26 cellular contexts compared by ENCODE assay signal in the genomic region with DNA sequence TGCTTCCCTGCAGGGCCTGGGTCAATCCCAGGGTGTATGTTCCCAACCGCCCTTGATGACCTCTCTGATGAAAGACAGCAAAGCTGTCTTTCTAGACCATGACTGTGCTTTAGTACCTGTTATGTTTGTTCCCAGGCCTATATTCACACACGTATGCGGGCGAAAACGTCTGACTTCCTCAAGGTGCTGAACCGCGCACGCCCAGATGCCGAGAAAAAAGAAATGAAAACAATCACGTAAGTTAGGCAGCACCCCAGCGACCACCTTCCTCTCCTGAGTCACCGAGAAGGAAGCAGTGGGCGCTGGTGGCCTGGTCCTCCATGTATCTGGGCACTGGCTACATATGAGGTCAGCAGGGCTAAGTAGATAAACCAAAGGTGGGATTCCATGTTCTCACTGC. TPM values are rescaled to one million over a fixed set of nuclear protein-coding genes. Genes with fewer than 3 reads are reported as not detected.
A peak's percentile ranks its signal among the peaks of the same experiment; 100 is the strongest.
DNase-seq lines count a peak whose midpoint lies in the region; TF ChIP-seq lines count a peak whose summit lies in the region.
"Had no signal": no experiment of that assay in that cellular context is flagged by ENCODE, and none has a peak within 500 bp of the region (broad histone marks: within the 10 kb centered on the region; RNA-seq: fewer than 3 reads in every experiment).

No MANE protein-coding gene starts in this region.

- H3K27ac Mint-ChIP-seq in activated naive CD4-positive, alpha-beta T cell treated with anti-CD3 and anti-CD28 coated beads for 36 hours: peak overlapping the region; percentile 65
- H3K27ac Mint-ChIP-seq in CD8-positive, alpha-beta memory T cell: peak overlapping the region in 5 of 8 donors; percentile 47 to 92 (median 72)
- H3K27ac Mint-ChIP-seq in chondrocyte (ENCODE audit: unreplicated experiment): no peak overlapping the region

- no peaks in the 10 kb centered on the region for H3K9me3 Mint-ChIP-seq in activated naive CD4-positive, alpha-beta T cell treated with anti-CD3 and anti-CD28 coated beads for 36 hours
- H3K9me3 Mint-ChIP-seq in CD8-positive, alpha-beta memory T cell: no peaks in the 10 kb centered on the region
- H3K9me3 Mint-ChIP-seq in chondrocyte (ENCODE audit: low read depth): no peaks in the 10 kb centered on the region

- no peak for DNase-seq in activated naive CD4-positive, alpha-beta T cell treated with anti-CD3 and anti-CD28 coated beads for 36 hours
- DNase-seq in activated naive CD4-positive, alpha-beta T cell treated with anti-CD3 and anti-CD28 coated beads, Interleukin-2, amount 50 U/mL, for 16 hours: no peak
- no peak for DNase-seq in CD8-positive, alpha-beta memory T cell
- DNase-seq in chondrocyte (ENCODE audit: low spot score): peak; percentile 50
- DNase-seq in Kasumi-1 (lab: John Stamatoyannopoulos, UW): no peak
- no peak for DNase-seq in HuH-7.5 (ENCODE audit: low spot score)
- DNase-seq in NCI-H1092 (lab: John Stamatoyannopoulos, UW): no peak
- DNase-seq: ACHN; activated CD4-positive, alpha-beta T cell treated with anti-CD3 and anti-CD28 coated beads for 4 hours; activated gamma-delta T cell; anterior cingulate cortex; caudate nucleus; EL; NCI-H2081; NCI-H345; NCI-H748 treated with DMSO at 0.1 percent for 48 hours; retina; spleen; stimulated activated CD4-positive, alpha-beta T cell treated with anti-CD3 and anti-CD28 coated beads, Interleukin-2, amount 100 ng/mL, for 48 hours; stimulated activated naive CD4-positive, alpha-beta T cell; T-helper 2 cell had no signal

- no peaks in the 10 kb centered on the region for H3K4me1 ChIP-seq in CD8-positive, alpha-beta memory T cell (ENCODE audit: insufficient read depth, low read length)
- no peaks in the 10 kb centered on the region for H3K4me1 ChIP-seq in neutrophil (ENCODE audit: control insufficient read depth in 1 of 2, insufficient read depth in 1 of 2, low read depth in 1 of 2, low read length in 1 of 2)

- no peaks in the 10 kb centered on the region for H3K9me3 ChIP-seq in CD8-positive, alpha-beta memory T cell (ENCODE audit: low read length)
- H3K9me3 ChIP-seq in neutrophil: peaks cover 9% of the 10 kb centered on the region
- H3K9me3 ChIP-seq: BLaER1 treated with 17β-estradiol and CSF1 and Interleukin-3, amounts not matched to agents 10 nM and 100 nM; spleen had no signal

- TF ChIP-seq CTCF in chondrocyte (IDR thresholded peaks at IDR 0.05) (no peak), neutrophil (IDR thresholded peaks at IDR 0.05) (no peak)

- H3K4me3 ChIP-seq in CD8-positive, alpha-beta memory T cell (ENCODE audit: low read length): no peak overlapping the region
- H3K4me3 ChIP-seq in neutrophil (ENCODE audit: low read depth in 1 of 2, low read length in 1 of 2): no peak overlapping the region
- H3K4me3 ChIP-seq: BLaER1 treated with 17β-estradiol and CSF1 and Interleukin-3, amounts not matched to agents 10 nM and 100 nM; lung; spleen had no signal

- H3K27me3 Mint-ChIP-seq in activated naive CD4-positive, alpha-beta T cell treated with anti-CD3 and anti-CD28 coated beads for 36 hours (ENCODE audit: low read depth): no peaks in the 10 kb centered on the region
- H3K27me3 Mint-ChIP-seq in CD8-positive, alpha-beta memory T cell: no peaks in the 10 kb centered on the region
- no peaks in the 10 kb centered on the region for H3K27me3 Mint-ChIP-seq in chondrocyte (ENCODE audit: low read depth)

- no peaks in the 10 kb centered on the region for H3K27me3 ChIP-seq in CD8-positive, alpha-beta memory T cell (ENCODE audit: insufficient read depth, low read length, poor library complexity, severe bottlenecking)
- no peaks in the 10 kb centered on the region for H3K27me3 ChIP-seq in neutrophil
- H3K27me3 ChIP-seq: BLaER1 treated with 17β-estradiol and CSF1 and Interleukin-3, amounts not matched to agents 10 nM and 100 nM; spleen had no signal

- peaks cover 86% of the 10 kb centered on the region for H3K36me3 ChIP-seq in CD8-positive, alpha-beta memory T cell (ENCODE audit: insufficient read depth, low read length)
- peaks cover 100% of the 10 kb centered on the region for H3K36me3 ChIP-seq in neutrophil

- intact Hi-C loops in activated naive CD4-positive, alpha-beta T cell treated with anti-CD3 and anti-CD28 coated beads for 36 hours (cut with micrococcal nuclease): no loop called here

- H3K27ac ChIP-seq in CD8-positive, alpha-beta memory T cell (ENCODE audit: low read depth, low read length): no peak overlapping the region
- H3K27ac ChIP-seq in neutrophil: peak overlapping the region; percentile 23
- H3K27ac ChIP-seq: epithelial cell of prostate, HL-60 had no signal

- CTCF ChIA-PET in activated naive CD4-positive, alpha-beta T cell treated with anti-CD3 and anti-CD28 coated beads for 36 hours (lab: Charles Lee): no interaction called here
- CTCF ChIA-PET in CD8-positive, alpha-beta memory T cell (lab: Charles Lee): no interaction called here

- H3K4me1 Mint-ChIP-seq in activated naive CD4-positive, alpha-beta T cell treated with anti-CD3 and anti-CD28 coated beads for 36 hours (ENCODE audit: low read depth): no peaks in the 10 kb centered on the region
- peaks cover 5 to 13% (median 6%) of the 10 kb centered on the region in 3 donors for H3K4me1 Mint-ChIP-seq in CD8-positive, alpha-beta memory T cell
- peaks cover 7% of the 10 kb centered on the region for H3K4me1 Mint-ChIP-seq in chondrocyte (ENCODE audit: low read depth)

- POLR2A ChIA-PET in CD8-positive, alpha-beta memory T cell (lab: Charles Lee): no interaction called here

- no peak overlapping the region for H3K4me3 Mint-ChIP-seq in activated naive CD4-positive, alpha-beta T cell treated with anti-CD3 and anti-CD28 coated beads for 36 hours
- H3K4me3 Mint-ChIP-seq in CD8-positive, alpha-beta memory T cell: no peak overlapping the region
- no peak overlapping the region for H3K4me3 Mint-ChIP-seq in chondrocyte (ENCODE audit: unreplicated experiment)

- peaks cover 67% of the 10 kb centered on the region for H3K36me3 Mint-ChIP-seq in activated naive CD4-positive, alpha-beta T cell treated with anti-CD3 and anti-CD28 coated beads for 36 hours (ENCODE audit: low read depth)
- peaks cover 4 to 99% (median 31%) of the 10 kb centered on the region in 3 donors for H3K36me3 Mint-ChIP-seq in CD8-positive, alpha-beta memory T cell
- H3K36me3 Mint-ChIP-seq in chondrocyte (ENCODE audit: low read depth): peaks cover 68% of the 10 kb centered on the region

RNA-seq across cellular contexts. Expression of a gene that starts 11.1 kb away (rescaled TPM):
- total RNA-seq in activated naive CD4-positive, alpha-beta T cell treated with anti-CD3 and anti-CD28 coated beads for 36 hours: under 1 TPM in 1 of 2 experiments, not detected in 1; 0.10 TPM
- total RNA-seq in CD8-positive, alpha-beta memory T cell: under 1 TPM; 0.51 to 0.72 TPM
- polyA plus RNA-seq in CD8-positive, alpha-beta memory T cell: not detected
- 0.10 to 0.26 TPM (median 0.22 TPM) in 3 replicates for total RNA-seq in chondrocyte

RNA-seq across cellular contexts. Expression of a gene that starts 20.3 kb away (rescaled TPM):
- total RNA-seq in activated naive CD4-positive, alpha-beta T cell treated with anti-CD3 and anti-CD28 coated beads for 36 hours: 10 to 100 TPM; 58.7 to 59.4 TPM
- 10 to 100 TPM; 94.8 to 95.2 TPM for total RNA-seq in CD8-positive, alpha-beta memory T cell
- polyA plus RNA-seq in CD8-positive, alpha-beta memory T cell: 86.1 TPM
- total RNA-seq in chondrocyte: 39.6 to 42.6 TPM (median 42.4 TPM) in 3 replicates

RNA-seq across cellular contexts. Expression of a gene that starts 20.6 kb away (rescaled TPM):
- total RNA-seq in activated naive CD4-positive, alpha-beta T cell treated with anti-CD3 and anti-CD28 coated beads for 36 hours: 10 to 100 TPM; 20.4 to 21.4 TPM
- total RNA-seq in CD8-positive, alpha-beta memory T cell: 10 to 100 TPM; 26.8 to 31.6 TPM
- polyA plus RNA-seq in CD8-positive, alpha-beta memory T cell: 111 TPM
- 28.9 to 49.9 TPM (median 31.3 TPM) in 3 replicates for total RNA-seq in chondrocyte

RNA-seq across cellular contexts. Expression of a gene that starts 32.7 kb away (rescaled TPM):
- 100 to 1,000 TPM; 461 to 475 TPM for total RNA-seq in activated naive CD4-positive, alpha-beta T cell treated with anti-CD3 and anti-CD28 coated beads for 36 hours
- total RNA-seq in CD8-positive, alpha-beta memory T cell: 100 to 1,000 TPM; 575 to 600 TPM
- 970 TPM for polyA plus RNA-seq in CD8-positive, alpha-beta memory T cell
- total RNA-seq in chondrocyte: 292 to 424 TPM (median 417 TPM) in 3 replicates

RNA-seq across cellular contexts. Expression of a gene that starts 42.6 kb away (rescaled TPM):
- total RNA-seq in activated naive CD4-positive, alpha-beta T cell treated with anti-CD3 and anti-CD28 coated beads for 36 hours: 10 to 100 TPM; 43.1 to 43.4 TPM
- 10 to 100 TPM; 82.3 to 92.3 TPM for total RNA-seq in CD8-positive, alpha-beta memory T cell
- polyA plus RNA-seq in CD8-positive, alpha-beta memory T cell: 149 TPM
- 69.6 to 100 TPM (median 96.1 TPM) in 3 replicates for total RNA-seq in chondrocyte
